18 cellular contexts compared by ENCODE assay signal in the genomic region with DNA sequence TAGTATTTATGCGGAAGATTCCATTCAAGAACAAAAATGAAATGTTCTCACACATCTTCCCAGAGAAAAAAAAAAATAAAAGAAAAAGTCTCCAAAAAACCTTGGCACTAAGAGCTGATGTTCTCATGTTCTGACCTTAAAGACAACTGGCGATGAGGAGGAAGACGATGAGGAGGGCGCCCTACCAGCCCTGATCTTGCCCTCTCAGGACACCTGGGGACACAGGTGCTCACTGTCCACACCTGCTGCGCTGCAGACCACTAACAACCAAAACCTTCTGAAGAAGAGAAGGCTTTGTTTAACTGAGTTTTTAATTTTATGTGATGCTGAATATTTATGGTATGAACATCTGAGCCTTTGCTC.
A peak's percentile ranks its signal among the peaks of the same experiment; 100 is the strongest.
DNase-seq lines count a peak whose midpoint lies in the region; ATAC-seq and TF ChIP-seq lines count a peak whose summit lies in the region.
"Had no signal": no experiment of that assay in that cellular context is flagged by ENCODE, and none has a peak within 500 bp of the region (broad histone marks: within the 10 kb centered on the region; RNA-seq: fewer than 3 reads in every experiment).

No MANE protein-coding gene starts in this region.

- H3K27ac ChIP-seq in BLaER1: peak overlapping the region; percentile 45; the same call in 1 of the 2 replicates
- H3K27ac ChIP-seq in CD4-positive, CD25-positive, alpha-beta regulatory T cell (ENCODE audit: insufficient read depth, low read length, poor library complexity, severe bottlenecking): no peak overlapping the region
- H3K27ac ChIP-seq: foreskin keratinocyte had no signal

- H3K27me3 ChIP-seq in BLaER1: no peaks in the 10 kb centered on the region
- no peaks in the 10 kb centered on the region for H3K27me3 ChIP-seq in CD4-positive, CD25-positive, alpha-beta regulatory T cell (ENCODE audit: control insufficient read depth, insufficient read depth, low read length)
- H3K27me3 ChIP-seq: foreskin keratinocyte, tibial nerve had no signal

- peak overlapping the region; percentile 6 to 90 (median 88) for H3K27ac Mint-ChIP-seq in CD4-positive, CD25-positive, alpha-beta regulatory T cell
- H3K27ac Mint-ChIP-seq in activated naive CD4-positive, alpha-beta T cell treated with anti-CD3 and anti-CD28 coated beads, Interleukin-2, amount 50 U/mL, for 72 hours: peak overlapping the region; percentile 89 to 95
- peak overlapping the region in 7 of 10 donors; percentile 79 to 89 (median 81) for H3K27ac Mint-ChIP-seq in naive thymus-derived CD8-positive, alpha-beta T cell

- no peak overlapping the region for H3K9ac ChIP-seq in BLaER1

- H4K20me1 ChIP-seq in BLaER1: peaks cover 69% of the 10 kb centered on the region

- H3K36me3 Mint-ChIP-seq in CD4-positive, CD25-positive, alpha-beta regulatory T cell: peaks cover 13% of the 10 kb centered on the region
- peaks cover 4 to 8% of the 10 kb centered on the region in 2 donors for H3K36me3 Mint-ChIP-seq in activated naive CD4-positive, alpha-beta T cell treated with anti-CD3 and anti-CD28 coated beads, Interleukin-2, amount 50 U/mL, for 72 hours
- H3K36me3 Mint-ChIP-seq in naive thymus-derived CD8-positive, alpha-beta T cell: no peaks in the 10 kb centered on the region

- no peaks in the 10 kb centered on the region for H3K27me3 Mint-ChIP-seq in CD4-positive, CD25-positive, alpha-beta regulatory T cell
- no peaks in the 10 kb centered on the region for H3K27me3 Mint-ChIP-seq in naive thymus-derived CD8-positive, alpha-beta T cell

- DNase-seq in CD4-positive, CD25-positive, alpha-beta regulatory T cell: no peak
- peak in 1 of 2 donors; percentile 13 for DNase-seq in activated naive CD4-positive, alpha-beta T cell treated with anti-CD3 and anti-CD28 coated beads, Interleukin-2, amount 50 U/mL, for 72 hours (ENCODE audit: low spot score in 2 of 2)
- DNase-seq in naive thymus-derived CD8-positive, alpha-beta T cell: no peak
- DNase-seq in GM13976 (ENCODE audit: low spot score) (no peak), LoVo (ENCODE audit: low spot score) (no peak), SK-N-DZ (ENCODE audit: low spot score) (no peak)
- DNase-seq: activated T-cell treated with anti-CD3 and anti-CD28 coated beads, Interleukin-2, amount 50 U/mL, for 4 hours; DMS 273 treated with DMSO at 0.1 percent for 48 hours; foreskin keratinocyte; MM.1S; NCI-H1694; NCI-H226; stimulated activated CD4-positive, alpha-beta T cell treated with anti-CD3 and anti-CD28 coated beads, Interleukin-4, amount 100 ng/mL, for 4 hours had no signal

- H3K4me1 ChIP-seq in BLaER1: peaks cover 66% of the 10 kb centered on the region
- H3K4me1 ChIP-seq in CD4-positive, CD25-positive, alpha-beta regulatory T cell (ENCODE audit: control insufficient read depth, insufficient read depth, low read length, poor library complexity, severe bottlenecking): peaks cover 41% of the 10 kb centered on the region
- H3K4me1 ChIP-seq: foreskin keratinocyte had no signal

- peaks cover 0 to 2% (median 0%) of the 10 kb centered on the region in 7 donors for H3K9me3 Mint-ChIP-seq in CD4-positive, CD25-positive, alpha-beta regulatory T cell
- no peaks in the 10 kb centered on the region for H3K9me3 Mint-ChIP-seq in activated naive CD4-positive, alpha-beta T cell treated with anti-CD3 and anti-CD28 coated beads, Interleukin-2, amount 50 U/mL, for 72 hours
- peaks cover 0 to 3% (median 0%) of the 10 kb centered on the region in 9 donors for H3K9me3 Mint-ChIP-seq in naive thymus-derived CD8-positive, alpha-beta T cell
- H3K9me3 Mint-ChIP-seq: activated T-cell treated with anti-CD3 and anti-CD28 coated beads, Interleukin-2, amount 50 U/mL, for 4 hours had no signal

- POLR2A ChIA-PET in naive thymus-derived CD8-positive, alpha-beta T cell (lab: Charles Lee): interaction anchor here (1.9 kb wide), 1 partner anchor 11 kb away, joined by 4 read pairs; no protein-coding TSS in a partner anchor

- H3K4me1 Mint-ChIP-seq in CD4-positive, CD25-positive, alpha-beta regulatory T cell: peaks cover 33 to 83% (median 43%) of the 10 kb centered on the region in 4 donors
- peaks cover 46 to 76% (median 66%) of the 10 kb centered on the region in 4 donors for H3K4me1 Mint-ChIP-seq in naive thymus-derived CD8-positive, alpha-beta T cell

- peak overlapping the region; percentile 16 to 85 (median 62) for H3K4me3 Mint-ChIP-seq in CD4-positive, CD25-positive, alpha-beta regulatory T cell
- peak overlapping the region in 8 of 10 donors; percentile 6 to 86 (median 75) for H3K4me3 Mint-ChIP-seq in naive thymus-derived CD8-positive, alpha-beta T cell

- no peak for TF ChIP-seq CTCF in GM13976 (IDR thresholded peaks at IDR 0.05; ENCODE audit: borderline replicate concordance, control extremely low read depth, extremely low read depth, insufficient read depth, missing control alignments)

- no peak overlapping the region for H3K4me3 ChIP-seq in BLaER1
- H3K4me3 ChIP-seq in CD4-positive, CD25-positive, alpha-beta regulatory T cell (ENCODE audit: low read depth, low read length): peak overlapping the region; percentile 48
- H3K4me3 ChIP-seq: smooth muscle cell, tibial nerve had no signal

- ATAC-seq in CD4-positive, CD25-positive, alpha-beta regulatory T cell (ENCODE audit: low read depth in 2 of 2): no peak
- no peak for ATAC-seq in activated naive CD4-positive, alpha-beta T cell treated with anti-CD3 and anti-CD28 coated beads, Interleukin-2, amount 50 U/mL, for 72 hours
- no peak for ATAC-seq in naive thymus-derived CD8-positive, alpha-beta T cell
- ATAC-seq in GM18907 (IDR thresholded peaks at IDR 0.05; ENCODE audit: unreplicated experiment): no peak
- ATAC-seq: foreskin keratinocyte, HepG2 had no signal

- peaks cover 7% of the 10 kb centered on the region; the same call in 1 of the 2 replicates for H3K36me3 ChIP-seq in BLaER1
- H3K36me3 ChIP-seq in CD4-positive, CD25-positive, alpha-beta regulatory T cell (ENCODE audit: control insufficient read depth, insufficient read depth, low read length): peaks cover 6% of the 10 kb centered on the region
- H3K36me3 ChIP-seq: tibial nerve had no signal

- in situ Hi-C loops in GM13976 (cut with MboI; ENCODE audit: low sequenced_read_pairs, unreplicated experiment): no loop called here

- H3K9me3 ChIP-seq in BLaER1: no peaks in the 10 kb centered on the region
- H3K9me3 ChIP-seq in CD4-positive, CD25-positive, alpha-beta regulatory T cell (ENCODE audit: control insufficient read depth in 2 of 2, low read length in 2 of 2): no peaks in the 10 kb centered on the region
- H3K9me3 ChIP-seq: tibial nerve had no signal

- peak overlapping the region; percentile 74 for H3K4me2 ChIP-seq in BLaER1
- H3K4me2 ChIP-seq: smooth muscle cell had no signal
